In the genomic region with DNA sequence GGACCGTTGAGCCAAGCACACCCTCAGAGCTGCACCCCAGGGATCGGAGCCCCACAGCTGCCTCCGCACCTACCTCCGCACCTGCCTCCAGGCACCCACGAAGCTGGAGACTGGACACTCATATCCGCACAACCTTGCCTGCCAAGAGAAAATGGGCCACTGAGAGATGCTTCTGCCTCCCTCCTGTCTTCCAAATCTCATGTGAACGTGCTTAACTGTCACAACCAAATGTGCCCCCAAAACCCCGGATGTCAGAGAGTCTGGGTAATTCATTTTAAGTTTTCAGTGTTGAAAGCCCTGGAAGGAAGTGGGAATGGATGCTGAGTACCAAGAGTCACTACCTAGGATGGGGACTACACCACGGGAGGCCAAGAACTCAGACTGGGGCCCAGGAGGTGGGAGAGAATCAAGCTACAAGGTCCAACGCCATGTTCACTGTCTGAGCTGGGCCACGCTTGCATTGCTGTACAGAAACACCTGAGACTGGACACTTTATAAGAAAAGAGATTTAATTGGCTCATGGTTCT, we compare ENCODE assay signal across 12 cellular contexts. TPM values are rescaled to one million over a fixed set of nuclear protein-coding genes. Genes with fewer than 3 reads are reported as not detected.
DNase-seq lines count a peak whose midpoint lies in the region; ATAC-seq and FAIRE-seq lines count a peak whose summit lies in the region.
"Had no signal": no experiment of that assay in that cellular context is flagged by ENCODE, and none has a peak within 500 bp of the region (broad histone marks: within the 10 kb centered on the region; RNA-seq: fewer than 3 reads in every experiment).

No MANE protein-coding gene starts in this region.

- peak overlapping the region; percentile 80 to 96 (median 88) for H3K4me3 Mint-ChIP-seq in CD8-positive, alpha-beta memory T cell
- H3K4me3 Mint-ChIP-seq in T-helper 2 cell treated with Interferon-gamma antibody and Interleukin-4, amounts not matched to agents 5 μg/mL and 100 μg/mL, for 36 hours, result peak overlapping the region; percentile 94

- H3K9me3 ChIP-seq in CD8-positive, alpha-beta memory T cell (ENCODE audit: low read length), result no peaks in the 10 kb centered on the region
- no peaks in the 10 kb centered on the region for H3K9me3 ChIP-seq in small intestine (ENCODE audit: control insufficient read depth, low read depth)
- H3K9me3 ChIP-seq: BE2C, right atrium auricular region had no signal

- H3K4me1 ChIP-seq in CD8-positive, alpha-beta memory T cell (ENCODE audit: insufficient read depth, low read length), result peaks cover 60% of the 10 kb centered on the region
- H3K4me1 ChIP-seq in small intestine (ENCODE audit: control insufficient read depth in 2 of 2, insufficient read depth in 1 of 2, low read depth in 1 of 2, low read length in 1 of 2), result no peaks in the 10 kb centered on the region
- H3K4me1 ChIP-seq: right atrium auricular region had no signal

- FAIRE-seq in small intestine (lab: Jason Lieb, UNC), result no peak

- ATAC-seq in activated naive CD4-positive, alpha-beta T cell treated with anti-CD3 and anti-CD28 coated beads, Interleukin-2, amount 50 U/mL, for 72 hours, result peak; percentile 36 to 59
- ATAC-seq in HG02840 (IDR thresholded peaks at IDR 0.05; ENCODE audit: low FRiP score, unreplicated experiment) (no peak), HG02571 (IDR thresholded peaks at IDR 0.05; ENCODE audit: unreplicated experiment) (no peak)

- peak overlapping the region; percentile 40 for H3K27ac ChIP-seq in CD8-positive, alpha-beta memory T cell (ENCODE audit: low read depth, low read length)
- H3K27ac ChIP-seq in small intestine (ENCODE audit: low read depth in 1 of 2, low read length in 1 of 2), result peak overlapping the region in 1 of 2 donors; percentile 36
- H3K27ac ChIP-seq: right atrium auricular region had no signal

- DNase-seq in CD8-positive, alpha-beta memory T cell, result peak in 4 of 5 donors; percentile 17 to 72 (median 64)
- peak; percentile 62 for DNase-seq in T-helper 2 cell treated with Interferon-gamma antibody and Interleukin-4, amounts not matched to agents 5 μg/mL and 100 μg/mL, for 36 hours (ENCODE audit: low spot score)
- peak in 1 of 2 donors; percentile 27 for DNase-seq in activated naive CD4-positive, alpha-beta T cell treated with anti-CD3 and anti-CD28 coated beads, Interleukin-2, amount 50 U/mL, for 72 hours (ENCODE audit: low spot score in 2 of 2)
- DNase-seq in small intestine, result peak; percentile 57
- no peak for DNase-seq in epidermal melanocyte (ENCODE audit: insufficient read length, low spot score)
- DNase-seq in cardiac septum (ENCODE audit: low spot score), result no peak
- DNase-seq: BE2C, midbrain, NCI-H146 had no signal

- POLR2A ChIA-PET in CD8-positive, alpha-beta memory T cell (lab: Charles Lee), result interaction anchor here (1.4 to 3.3 kb wide), 6 partner anchors 35 to 64 kb away, joined by 5 to 30 read pairs (median 6); a partner anchor contains a TSS

- peaks cover 52 to 69% (median 57%) of the 10 kb centered on the region in 3 donors for H3K4me1 Mint-ChIP-seq in CD8-positive, alpha-beta memory T cell
- peaks cover 50% of the 10 kb centered on the region for H3K4me1 Mint-ChIP-seq in T-helper 2 cell treated with Interferon-gamma antibody and Interleukin-4, amounts not matched to agents 5 μg/mL and 100 μg/mL, for 36 hours (ENCODE audit: low read depth)

- H3K9me3 Mint-ChIP-seq in CD8-positive, alpha-beta memory T cell, result no peaks in the 10 kb centered on the region
- no peaks in the 10 kb centered on the region for H3K9me3 Mint-ChIP-seq in T-helper 2 cell treated with Interferon-gamma antibody and Interleukin-4, amounts not matched to agents 5 μg/mL and 100 μg/mL, for 36 hours
- no peaks in the 10 kb centered on the region for H3K9me3 Mint-ChIP-seq in activated naive CD4-positive, alpha-beta T cell treated with anti-CD3 and anti-CD28 coated beads, Interleukin-2, amount 50 U/mL, for 72 hours

- intact Hi-C loops in cardiac septum (cut with DNase I), result no loop called here

- no peaks in the 10 kb centered on the region for H3K27me3 ChIP-seq in CD8-positive, alpha-beta memory T cell (ENCODE audit: insufficient read depth, low read length, poor library complexity, severe bottlenecking)
- H3K27me3 ChIP-seq in small intestine (ENCODE audit: control insufficient read depth in 2 of 2, insufficient read depth in 2 of 2, low read length in 2 of 2), result no peaks in the 10 kb centered on the region
- H3K27me3 ChIP-seq: right atrium auricular region had no signal

- peaks cover 0 to 5% (median 0%) of the 10 kb centered on the region in 3 donors for H3K36me3 Mint-ChIP-seq in CD8-positive, alpha-beta memory T cell
- peaks cover 32% of the 10 kb centered on the region for H3K36me3 Mint-ChIP-seq in T-helper 2 cell treated with Interferon-gamma antibody and Interleukin-4, amounts not matched to agents 5 μg/mL and 100 μg/mL, for 36 hours (ENCODE audit: low read depth)
- peaks cover 16 to 26% of the 10 kb centered on the region in 2 donors for H3K36me3 Mint-ChIP-seq in activated naive CD4-positive, alpha-beta T cell treated with anti-CD3 and anti-CD28 coated beads, Interleukin-2, amount 50 U/mL, for 72 hours

- H3K36me3 ChIP-seq in CD8-positive, alpha-beta memory T cell (ENCODE audit: insufficient read depth, low read length), result no peaks in the 10 kb centered on the region
- no peaks in the 10 kb centered on the region for H3K36me3 ChIP-seq in small intestine (ENCODE audit: control insufficient read depth in 2 of 2, insufficient read depth in 2 of 2, low read length in 2 of 2)
- H3K36me3 ChIP-seq: BE2C, right atrium auricular region had no signal

- H3K27ac Mint-ChIP-seq in CD8-positive, alpha-beta memory T cell, result peak overlapping the region; percentile 83 to 95 (median 92)
- peak overlapping the region; percentile 94 for H3K27ac Mint-ChIP-seq in T-helper 2 cell treated with Interferon-gamma antibody and Interleukin-4, amounts not matched to agents 5 μg/mL and 100 μg/mL, for 36 hours
- H3K27ac Mint-ChIP-seq in activated naive CD4-positive, alpha-beta T cell treated with anti-CD3 and anti-CD28 coated beads, Interleukin-2, amount 50 U/mL, for 72 hours, result peak overlapping the region; percentile 86 to 87

- H3K27me3 Mint-ChIP-seq in CD8-positive, alpha-beta memory T cell, result no peaks in the 10 kb centered on the region
- H3K27me3 Mint-ChIP-seq in T-helper 2 cell treated with Interferon-gamma antibody and Interleukin-4, amounts not matched to agents 5 μg/mL and 100 μg/mL, for 36 hours (ENCODE audit: low read depth), result no peaks in the 10 kb centered on the region

- H3K4me3 ChIP-seq in CD8-positive, alpha-beta memory T cell (ENCODE audit: low read length), result peak overlapping the region; percentile 68
- peak overlapping the region in 1 of 2 donors; percentile 36 for H3K4me3 ChIP-seq in small intestine (ENCODE audit: low read depth in 1 of 2, low read length in 2 of 2)
- H3K4me3 ChIP-seq: right atrium auricular region had no signal

- CTCF ChIA-PET in CD8-positive, alpha-beta memory T cell (lab: Charles Lee), result interaction anchor here (0.7 to 3.5 kb wide), 9 partner anchors 11 to 173 kb away, joined by 3 to 20 read pairs (median 4); no protein-coding TSS in a partner anchor

- 76 to 84% (median 84%) methylated on average over 11 of the region's 11 CpGs for WGBS in small intestine, 3 donors

RNA-seq across cellular contexts. Expression of a gene that starts 49.5 kb away (rescaled TPM):
- 1 to 10 TPM; 6.7 to 7.7 TPM for total RNA-seq in CD8-positive, alpha-beta memory T cell
- 7.8 TPM for polyA plus RNA-seq in CD8-positive, alpha-beta memory T cell
- total RNA-seq in activated naive CD4-positive, alpha-beta T cell treated with anti-CD3 and anti-CD28 coated beads, Interleukin-2, amount 50 U/mL, for 72 hours, result 10 to 100 TPM; 11.2 to 19.0 TPM
- polyA plus RNA-seq in small intestine, result 1 to 10 TPM; 7.3 to 7.5 (median 7.4) TPM
- 8.5 TPM for total RNA-seq in cardiac septum

Comparison
In these comparisons a context has a peak if more than half of its experiments do, and no peak if none do; other contexts are left out.
1. DNase-seq: peak in CD8-positive, alpha-beta memory T cell (4 of 5), T-helper 2 cell treated with Interferon-gamma antibody and Interleukin-4, amounts not matched to agents 5 μg/mL and 100 μg/mL, for 36 hours (single experiment) and small intestine (single experiment); none in epidermal melanocyte (single experiment) and cardiac septum (single experiment).
2. ATAC-seq: peak in activated naive CD4-positive, alpha-beta T cell treated with anti-CD3 and anti-CD28 coated beads, Interleukin-2, amount 50 U/mL, for 72 hours (2 of 2); none in HG02840 (single experiment) and HG02571 (single experiment).
3. Peak in every context shown above with its lines, with median percentiles within 50 percentile points of each other: H3K27ac Mint-ChIP-seq.